8 cellular contexts compared by ENCODE assay signal in genomic region chr11:67238894-67239794, GRCh38. TPM values are rescaled to one million over a fixed set of nuclear protein-coding genes. Genes with fewer than 3 reads are reported as not detected.
DNase-seq lines count a peak whose midpoint lies in the region; ATAC-seq and TF ChIP-seq lines count a peak whose summit lies in the region.

No MANE protein-coding gene starts in this region.

- in situ Hi-C loops in IMR-90 (cut with MboI; ENCODE audit: low sequenced_read_pairs) (no loop called here), brain microvascular endothelial cell (cut with HindIII; ENCODE audit: low pct_ligation_motif_present, low sequenced_read_pairs) (no loop called here)

- H2AK5ac ChIP-seq in IMR-90 (ENCODE audit: low read depth, low read length): peak overlapping the region; percentile 54

- TF ChIP-seq RAD21 in IMR-90 (IDR thresholded peaks at IDR 0.05; ENCODE audit: low read length): no peak

- no peak overlapping the region for H2BK120ac ChIP-seq in IMR-90 (ENCODE audit: low read depth, low read length)

- H3K36me3 ChIP-seq in IMR-90 (ENCODE audit: control insufficient read depth, insufficient read depth, low read length): peaks cover 14% of the 10 kb centered on the region
- peaks cover 25% of the 10 kb centered on the region for H3K36me3 ChIP-seq in brain microvascular endothelial cell (replicated peaks)
- peaks cover 0 to 14% of the 10 kb centered on the region in 2 donors for H3K36me3 ChIP-seq in vagina

- H3K23ac ChIP-seq in IMR-90 (ENCODE audit: low read depth, low read length): peak overlapping the region; percentile 39

- H2BK5ac ChIP-seq in IMR-90 (ENCODE audit: low read depth, low read length, poor library complexity, severe bottlenecking): peak overlapping the region; percentile 11

- dilution Hi-C loops in IMR-90 (cut with HindIII; ENCODE audit: low sequenced_read_pairs, unreplicated experiment): no loop called here

- peaks cover 13 to 64% of the 10 kb centered on the region in 2 experiments for H3K79me1 ChIP-seq in IMR-90 (ENCODE audit: low read depth in 1 of 2, low read length in 2 of 2)

- H3K9me3 ChIP-seq in IMR-90 (ENCODE audit: control insufficient read depth, insufficient read depth, low read length): no peaks in the 10 kb centered on the region
- no peaks in the 10 kb centered on the region for H3K9me3 ChIP-seq in vagina

- peaks cover 47% of the 10 kb centered on the region for H3K4me1 Mint-ChIP-seq in CD14-positive monocyte

- peaks cover 52% of the 10 kb centered on the region for H4K20me1 ChIP-seq in IMR-90 (ENCODE audit: insufficient read depth, low read length)

- ATAC-seq in IMR-90 (ENCODE audit: low read depth) (peak; percentile 2), HG02678 (IDR thresholded peaks at IDR 0.05; ENCODE audit: unreplicated experiment) (no peak)

- H3K4ac ChIP-seq in IMR-90 (ENCODE audit: low read depth, low read length): 0 out of 2 replicates have a peak overlapping the region, but pooled peaks have one; percentile 28

- no peak overlapping the region for H2BK20ac ChIP-seq in IMR-90 (ENCODE audit: low read depth, low read length)

- 0 out of 2 replicates have a peak overlapping the region, but pooled peaks have one; percentile 26 for H3K56ac ChIP-seq in IMR-90 (ENCODE audit: extremely low read depth, insufficient read depth, low read length)

- H3K4me3 ChIP-seq in IMR-90 (ENCODE audit: insufficient read depth, low read depth, low read length) (peak overlapping the region; percentile 18; the same call in 1 of the 2 replicates), brain microvascular endothelial cell (ENCODE audit: low read depth, low read length) (peak overlapping the region; percentile 41), vagina (peak overlapping the region; percentile 68 to 73)

- peaks cover 40 to 61% of the 10 kb centered on the region in 2 donors for H3K36me3 Mint-ChIP-seq in CD14-positive monocyte

- peak overlapping the region; percentile 96 to 98 for H3K4me3 Mint-ChIP-seq in CD14-positive monocyte

- no peak overlapping the region for H4K5ac ChIP-seq in IMR-90 (ENCODE audit: low read depth, low read length)

- DNase-seq in CD14-positive monocyte (ENCODE audit: low spot score) (no peak), IMR-90 (peak; percentile 26), brain microvascular endothelial cell (no peak), medulla oblongata (ENCODE audit: extremely low spot score) (peak; percentile 17), vagina (ENCODE audit: extremely low spot score in 2 of 2) (no peak), SW 1271 (lab: John Stamatoyannopoulos, UW) (no peak), NCI-H146 (lab: John Stamatoyannopoulos, UW) (no peak)

- H2AK9ac ChIP-seq in IMR-90 (replicated peaks; ENCODE audit: low read depth, low read length, poor library complexity): peak overlapping the region; percentile 39

- POLR2A ChIA-PET in IMR-90 (lab: Charles Lee; ENCODE audit: unreplicated experiment): interaction anchor here (0.5 to 0.8 kb wide), 2 partner anchors 12 to 41 kb away, joined by 3 read pairs; no protein-coding TSS in a partner anchor

- peak overlapping the region; percentile 91 to 99 (median 98) for H3K27ac Mint-ChIP-seq in CD14-positive monocyte

- H4K8ac ChIP-seq in IMR-90 (ENCODE audit: low read depth in 2 of 2, low read length in 2 of 2): no peak overlapping the region; a peak in 1 of 4 replicates

- no peaks in the 10 kb centered on the region for H3K9me3 Mint-ChIP-seq in CD14-positive monocyte

- H4K91ac ChIP-seq in IMR-90 (ENCODE audit: insufficient read depth, low read depth, low read length): no peak overlapping the region

- H3K9ac ChIP-seq in IMR-90 (ENCODE audit: low read depth, low read length): no peak overlapping the region

- H3K27me3 ChIP-seq in IMR-90 (ENCODE audit: control insufficient read depth, insufficient read depth, low read length): no peaks in the 10 kb centered on the region
- no peaks in the 10 kb centered on the region for H3K27me3 ChIP-seq in brain microvascular endothelial cell (replicated peaks)
- H3K27me3 ChIP-seq in vagina: no peaks in the 10 kb centered on the region

- intact Hi-C loops in CD14-positive monocyte (cut with micrococcal nuclease) (no loop called here), IMR-90 (cut with micrococcal nuclease) (loop anchor here (2.0 to 10.0 kb wide), 2 partner anchors 54 to 118 kb away; no protein-coding TSS in a partner anchor), vagina (cut with DNase I) (loop anchor here (2.0 kb wide), 1 partner anchor 120 kb away; the partner anchor contains the start of gene KDM2A)

- H2AFZ ChIP-seq in IMR-90 (replicated peaks; ENCODE audit: low read length, poor library complexity): peak overlapping the region; percentile 77

- no peak for TF ChIP-seq POLR2A in IMR-90 (IDR thresholded peaks at IDR 0.05; ENCODE audit: low read depth, low read length)
- no peak for TF ChIP-seq POLR2A in vagina (IDR thresholded peaks at IDR 0.05)

- no peak overlapping the region for H2BK15ac ChIP-seq in IMR-90 (ENCODE audit: low read depth, low read length)

- peaks cover 9% of the 10 kb centered on the region for H3K9me1 ChIP-seq in IMR-90 (ENCODE audit: insufficient read depth, low read length)

- H3K14ac ChIP-seq in IMR-90 (replicated peaks; ENCODE audit: low read depth, low read length): 0 out of 2 replicates have a peak overlapping the region, but pooled peaks have one; percentile 38

- H3K18ac ChIP-seq in IMR-90 (ENCODE audit: low read depth, low read length): no peak overlapping the region

- H3K27ac ChIP-seq in IMR-90 (ENCODE audit: insufficient read depth, low read length) (peak overlapping the region; percentile 21), brain microvascular endothelial cell (peak overlapping the region; percentile 96), vagina (peak overlapping the region; percentile 84)

- CTCF ChIA-PET in IMR-90 (lab: Yijun Ruan, JAX): interaction anchor here (0.5 to 1.1 kb wide), 3 partner anchors 78 to 243 kb away, joined by 5 to 6 read pairs (median 6); no protein-coding TSS in a partner anchor

- WGBS in IMR-90 (ENCODE audit: extremely low coverage in 2 of 2, insufficient read length in 1 of 2), 2 experiments: 9% methylated on average over 6 of the region's 10 CpGs; no CpG with 5 or more reads in 1 of the 2 experiments

- H3K27me3 Mint-ChIP-seq in CD14-positive monocyte (ENCODE audit: low read depth in 3 of 3): peaks cover 0 to 2% (median 1%) of the 10 kb centered on the region in 3 donors

- peaks cover 13% of the 10 kb centered on the region for H3K4me1 ChIP-seq in IMR-90 (ENCODE audit: control insufficient read depth, insufficient read depth, low read length)
- H3K4me1 ChIP-seq in vagina: peaks cover 47% of the 10 kb centered on the region

- TF ChIP-seq CTCF in CD14-positive monocyte (IDR thresholded peaks at IDR 0.05): no peak
- TF ChIP-seq CTCF in IMR-90 (conservative IDR thresholded peaks at IDR 0.05; ENCODE audit: low read depth, low read length): no peak
- no peak for TF ChIP-seq CTCF in brain microvascular endothelial cell (IDR thresholded peaks at IDR 0.05; ENCODE audit: low read depth, low read length, missing control alignments)
- no peak for TF ChIP-seq CTCF in vagina (IDR thresholded peaks at IDR 0.05)

- peak overlapping the region; percentile 88 for H3K4me2 ChIP-seq in IMR-90 (ENCODE audit: low read depth, low read length)

- no TSS peak for BruUV-seq in IMR-90 (replicated peaks; lab: Mats Ljungman, UMichigan)

TF ChIP-seq in IMR-90, 13 proteins besides CTCF, POLR2A, EP300 and RAD21:
- TF ChIP-seq MAFK (IDR thresholded peaks at IDR 0.05; ENCODE audit: low read depth, low read length) (peak; percentile 41; the same call in 1 of the 2 replicates), MAZ (IDR thresholded peaks at IDR 0.05; ENCODE audit: borderline replicate concordance, low read depth, low read length) (no peak)

RNA-seq across cellular contexts. Expression of gene GRK2, which starts 27.1 kb away (rescaled TPM):
- 10 to 100 TPM; 34.9 to 43.0 TPM for polyA plus RNA-seq in CD14-positive monocyte
- 23.9 and 26.7 TPM in 2 replicates for total RNA-seq in IMR-90 (2012; rRNA removed)
- polyA plus RNA-seq in IMR-90 (2012; rRNA removed): 41.8 and 45.8 TPM in 2 replicates
- 23.5 and 42.3 TPM in 2 replicates for polyA plus RNA-seq in IMR-90 (2012; cell fraction: cytosol; rRNA removed)
- polyA plus RNA-seq in IMR-90 (2012; cell fraction: nucleus; rRNA removed; ENCODE audit: low replicate concordance): 130 and 275 TPM in 2 replicates
- 100 TPM for total RNA-seq in vagina

RNA-seq across cellular contexts. Expression of gene ANKRD13D, which starts 50.0 kb away (rescaled TPM):
- 10 to 100 TPM in 1 of 2 donors, 1 to 10 TPM in 1; 9.1 to 10.3 TPM for polyA plus RNA-seq in CD14-positive monocyte
- total RNA-seq in IMR-90 (2012; rRNA removed): 7.3 and 8.1 TPM in 2 replicates
- 38.4 and 44.0 TPM in 2 replicates for polyA plus RNA-seq in IMR-90 (2012; rRNA removed)
- 31.2 and 35.3 TPM in 2 replicates for polyA plus RNA-seq in IMR-90 (2012; cell fraction: cytosol; rRNA removed)
- polyA plus RNA-seq in IMR-90 (2012; cell fraction: nucleus; rRNA removed; ENCODE audit: low replicate concordance): 129 and 331 TPM in 2 replicates
- total RNA-seq in vagina: 62.9 TPM

Comparison
In these comparisons a context has a peak if more than half of its experiments do, and no peak if none do; other contexts are left out.
1. DNase-seq: peak in IMR-90 (single experiment) and medulla oblongata (single experiment); none in CD14-positive monocyte (single experiment), brain microvascular endothelial cell (single experiment), vagina (0 of 2), SW 1271 (0 of 2) and NCI-H146 (single experiment).
2. H3K27ac ChIP-seq: peak in every context shown above with its lines; median percentile 96 in brain microvascular endothelial cell; 84 in vagina; 21 in IMR-90.
3. H3K4me3 ChIP-seq: peak in every context shown above with its lines; median percentile 70 in vagina; 41 in brain microvascular endothelial cell; 18 in IMR-90.
4. intact Hi-C loops: an anchor here in IMR-90 (2.0 to 10.0 kb wide) and vagina (2.0 kb wide); none called in CD14-positive monocyte.